9 cellular contexts compared by ENCODE assay signal in the genomic region with DNA sequence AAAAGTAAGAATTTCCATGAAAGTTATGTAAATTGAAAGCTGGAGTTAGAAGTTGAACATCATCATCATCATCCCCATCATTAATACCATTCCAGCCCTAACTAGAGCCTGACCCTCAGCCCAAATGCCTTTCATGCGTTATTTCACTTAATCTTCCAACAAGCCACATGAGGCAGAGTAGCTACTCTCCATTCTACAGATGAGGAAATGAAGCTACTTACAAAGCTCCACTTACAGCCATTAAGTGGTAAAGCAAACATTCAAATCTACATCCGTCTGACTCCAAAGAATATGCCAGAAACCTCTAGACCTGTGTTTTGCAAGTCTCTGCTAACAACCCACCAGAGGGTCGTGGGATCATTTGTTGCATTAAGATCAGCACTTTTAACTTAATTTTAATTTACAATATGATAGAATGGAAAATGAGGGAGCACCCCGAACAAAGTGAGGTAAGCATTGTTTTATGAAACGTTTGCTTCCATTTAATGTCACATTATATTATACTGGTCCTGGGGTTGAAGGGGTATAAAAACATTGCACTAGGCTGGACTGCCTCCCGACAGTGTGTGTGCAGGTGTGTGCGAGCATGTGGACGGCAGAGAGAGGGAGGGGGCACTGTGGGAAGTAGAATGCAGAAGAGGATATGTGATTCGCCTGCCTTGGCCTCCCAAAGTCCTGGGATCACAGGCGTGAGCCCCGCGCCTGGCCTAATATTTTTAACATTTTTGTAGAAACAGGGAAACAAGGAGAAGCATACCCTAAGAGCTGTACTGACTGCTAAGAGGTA. TPM values are rescaled to one million over a fixed set of nuclear protein-coding genes. Genes with fewer than 3 reads are reported as not detected.
DNase-seq lines count a peak whose midpoint lies in the region; ATAC-seq and TF ChIP-seq lines count a peak whose summit lies in the region.
"Had no signal": no experiment of that assay in that cellular context is flagged by ENCODE, and none has a peak within 500 bp of the region (broad histone marks: within the 10 kb centered on the region; RNA-seq: fewer than 3 reads in every experiment).

No MANE protein-coding gene starts in this region.

- H3K27me3 Mint-ChIP-seq in CD14-positive monocyte (ENCODE audit: low read depth in 3 of 3) (no peaks in the 10 kb centered on the region), endothelial cell (ENCODE audit: unreplicated experiment) (peaks cover 12% of the 10 kb centered on the region)
- H3K27me3 Mint-ChIP-seq in activated T-cell treated with anti-CD3 and anti-CD28 coated beads, Interleukin-2, amount 50 U/mL, for 4 hours (ENCODE audit: low read depth): no peaks in the 10 kb centered on the region
- H3K27me3 Mint-ChIP-seq: central memory CD8-positive, alpha-beta T cell had no signal

- H3K27ac Mint-ChIP-seq in CD14-positive monocyte (peak overlapping the region; percentile 48 to 88 (median 81)), endothelial cell (ENCODE audit: unreplicated experiment) (peak overlapping the region; percentile 70)

- peaks cover 15 to 31% of the 10 kb centered on the region in 2 donors for H3K36me3 Mint-ChIP-seq in CD14-positive monocyte
- H3K36me3 Mint-ChIP-seq in endothelial cell (ENCODE audit: low read depth, unreplicated experiment): peaks cover 5% of the 10 kb centered on the region
- H3K36me3 Mint-ChIP-seq in activated T-cell treated with anti-CD3 and anti-CD28 coated beads, Interleukin-2, amount 50 U/mL, for 4 hours (ENCODE audit: insufficient read depth): peaks cover 4% of the 10 kb centered on the region

- no peak for DNase-seq in CD14-positive monocyte (ENCODE audit: low spot score)
- DNase-seq in NCI-H526 (lab: John Stamatoyannopoulos, UW): peak; percentile 46 to 68
- DNase-seq in endothelial cell (ENCODE audit: low spot score): no peak
- no peak for DNase-seq in posterior cingulate gyrus
- no peak for DNase-seq in activated T-cell treated with anti-CD3 and anti-CD28 coated beads, Interleukin-2, amount 50 U/mL, for 4 hours
- no peak for DNase-seq in D341Med (ENCODE audit: low spot score)

- TF ChIP-seq CTCF in CD14-positive monocyte (IDR thresholded peaks at IDR 0.05) (no peak), endothelial cell (IDR thresholded peaks at IDR 0.05; ENCODE audit: unreplicated experiment) (no peak)

- ATAC-seq in GM21737 (IDR thresholded peaks at IDR 0.05; ENCODE audit: unreplicated experiment) (peak; percentile 71), GM21390 (IDR thresholded peaks at IDR 0.05; ENCODE audit: unreplicated experiment) (no peak)
- no peak for ATAC-seq in activated T-cell treated with anti-CD3 and anti-CD28 coated beads, Interleukin-2, amount 50 U/mL, for 4 hours

- intact Hi-C loops in CD14-positive monocyte (cut with micrococcal nuclease) (no loop called here), posterior cingulate gyrus (cut with DNase I) (no loop called here)

- H3K4me1 Mint-ChIP-seq in CD14-positive monocyte: peaks cover 52% of the 10 kb centered on the region
- peaks cover 52% of the 10 kb centered on the region for H3K4me1 Mint-ChIP-seq in endothelial cell (ENCODE audit: unreplicated experiment)
- peaks cover 69% of the 10 kb centered on the region for H3K4me1 Mint-ChIP-seq in activated T-cell treated with anti-CD3 and anti-CD28 coated beads, Interleukin-2, amount 50 U/mL, for 4 hours (ENCODE audit: low read depth)

- peak overlapping the region; percentile 12 to 31 for H3K4me3 Mint-ChIP-seq in CD14-positive monocyte
- no peak overlapping the region for H3K4me3 Mint-ChIP-seq in endothelial cell (ENCODE audit: unreplicated experiment)
- H3K4me3 Mint-ChIP-seq in activated T-cell treated with anti-CD3 and anti-CD28 coated beads, Interleukin-2, amount 50 U/mL, for 4 hours: no peak overlapping the region
- H3K4me3 Mint-ChIP-seq: central memory CD8-positive, alpha-beta T cell had no signal

- H3K9me3 Mint-ChIP-seq in CD14-positive monocyte: peaks cover 0 to 2% (median 0%) of the 10 kb centered on the region in 7 donors
- no peaks in the 10 kb centered on the region for H3K9me3 Mint-ChIP-seq in endothelial cell (ENCODE audit: unreplicated experiment)
- H3K9me3 Mint-ChIP-seq in activated T-cell treated with anti-CD3 and anti-CD28 coated beads, Interleukin-2, amount 50 U/mL, for 4 hours: no peaks in the 10 kb centered on the region
- H3K9me3 Mint-ChIP-seq: central memory CD8-positive, alpha-beta T cell had no signal

RNA-seq across cellular contexts. Expression of a gene that starts 36.2 kb away (rescaled TPM):
- polyA plus RNA-seq in CD14-positive monocyte: 10 to 100 TPM; 51.3 to 76.8 TPM
- total RNA-seq in endothelial cell (ENCODE audit: unreplicated experiment): 27.6 TPM
- 10 to 100 TPM; 29.3 to 37.4 (median 32.8) TPM for total RNA-seq in activated T-cell treated with anti-CD3 and anti-CD28 coated beads, Interleukin-2, amount 50 U/mL, for 4 hours

Comparison
In these comparisons a context has a peak if more than half of its experiments do, and no peak if none do; other contexts are left out.
1. DNase-seq: peak in NCI-H526 (2 of 2); none in CD14-positive monocyte (single experiment), endothelial cell (single experiment), posterior cingulate gyrus (0 of 10), activated T-cell treated with anti-CD3 and anti-CD28 coated beads, Interleukin-2, amount 50 U/mL, for 4 hours (single experiment) and D341Med (single experiment).
2. H3K4me3 Mint-ChIP-seq: peak in CD14-positive monocyte (2 of 2); none in endothelial cell (single experiment) and activated T-cell treated with anti-CD3 and anti-CD28 coated beads, Interleukin-2, amount 50 U/mL, for 4 hours (single experiment).